Comparison of ENCODE assay signal across 24 cellular contexts in genomic region chr10:122830965-122831353, GRCh38. TPM values are rescaled to one million over a fixed set of nuclear protein-coding genes. Genes with fewer than 3 reads are reported as not detected.
"Had no signal": no experiment of that assay in that cellular context is flagged by ENCODE, and none has a peak within 500 bp of the region (broad histone marks: within the 10 kb centered on the region; RNA-seq: fewer than 3 reads in every experiment).

No MANE protein-coding gene starts in this region.

- H3K27me3 Mint-ChIP-seq: memory B cell had no signal

- H3K27me3 ChIP-seq: colonic mucosa had no signal

- H3K4me2 ChIP-seq: hepatocyte had no signal

- H3K36me3 ChIP-seq: colonic mucosa, lower lobe of right lung had no signal

- H3K27ac Mint-ChIP-seq: dendritic cell treated with granulocyte-macrophage colony-stimulating factor and Interleukin-4, amounts not matched to agents 40 ng/mL and 50 ng/mL, for 4 days; effector memory CD8-positive, alpha-beta T cell; endodermal cell; immature natural killer cell; memory B cell; naive thymus-derived CD4-positive, alpha-beta T cell had no signal

- H3K4me3 ChIP-seq: colonic mucosa, esophagus muscularis mucosa, gastroesophageal sphincter, heart left ventricle, hepatocyte, left lung, lower lobe of right lung had no signal

- H3K4me3 Mint-ChIP-seq: dendritic cell treated with granulocyte-macrophage colony-stimulating factor and Interleukin-4, amounts not matched to agents 40 ng/mL and 50 ng/mL, for 4 days; effector memory CD8-positive, alpha-beta T cell; endodermal cell; immature natural killer cell; memory B cell; naive thymus-derived CD4-positive, alpha-beta T cell had no signal

- H3K9me3 ChIP-seq: colonic mucosa, esophagus muscularis mucosa, gastroesophageal sphincter, left lung, lower lobe of right lung had no signal

- FAIRE-seq: endometrium had no signal

- H3K27ac ChIP-seq: colonic mucosa, esophagus muscularis mucosa, gastroesophageal sphincter, heart left ventricle, hepatocyte, left lung, lower lobe of right lung had no signal

- ATAC-seq: effector memory CD8-positive, alpha-beta T cell; gastroesophageal sphincter; heart left ventricle; left cardiac atrium; left lung; left ventricle myocardium superior; lower lobe of right lung; naive thymus-derived CD4-positive, alpha-beta T cell had no signal

- H3K79me2 ChIP-seq: hepatocyte had no signal

- DNase-seq: colonic mucosa; cortex of kidney; effector CD8-positive, alpha-beta T cell; effector memory CD8-positive, alpha-beta T cell; endodermal cell; foreskin melanocyte; heart left ventricle; hypothalamus; immature natural killer cell; islet precursor cell; left cardiac atrium; left lung; left ventricle myocardium superior; lower lobe of right lung; mesendoderm; midbrain; naive thymus-derived CD4-positive, alpha-beta T cell had no signal

- H3K4me1 ChIP-seq: colonic mucosa, esophagus muscularis mucosa, gastroesophageal sphincter, heart left ventricle, left lung, lower lobe of right lung had no signal

- H3K9me3 Mint-ChIP-seq: dendritic cell treated with granulocyte-macrophage colony-stimulating factor and Interleukin-4, amounts not matched to agents 40 ng/mL and 50 ng/mL, for 4 days; effector memory CD8-positive, alpha-beta T cell; endodermal cell; immature natural killer cell had no signal

- H2AFZ ChIP-seq: hepatocyte had no signal

- H3K4me1 Mint-ChIP-seq: endodermal cell; immature natural killer cell; memory B cell; naive thymus-derived CD4-positive, alpha-beta T cell had no signal

RNA-seq across cellular contexts. Expression of gene CUZD1, which starts 14.7 kb away (rescaled TPM):
- total RNA-seq: chondrocyte, hepatocyte had no signal
- polyA plus RNA-seq: hepatocyte had no signal

RNA-seq across cellular contexts. Expression of gene FAM24B, which starts 48.4 kb away (rescaled TPM):
- total RNA-seq: chondrocyte, hepatocyte had no signal
- polyA plus RNA-seq: hepatocyte had no signal
